In the genomic region with DNA sequence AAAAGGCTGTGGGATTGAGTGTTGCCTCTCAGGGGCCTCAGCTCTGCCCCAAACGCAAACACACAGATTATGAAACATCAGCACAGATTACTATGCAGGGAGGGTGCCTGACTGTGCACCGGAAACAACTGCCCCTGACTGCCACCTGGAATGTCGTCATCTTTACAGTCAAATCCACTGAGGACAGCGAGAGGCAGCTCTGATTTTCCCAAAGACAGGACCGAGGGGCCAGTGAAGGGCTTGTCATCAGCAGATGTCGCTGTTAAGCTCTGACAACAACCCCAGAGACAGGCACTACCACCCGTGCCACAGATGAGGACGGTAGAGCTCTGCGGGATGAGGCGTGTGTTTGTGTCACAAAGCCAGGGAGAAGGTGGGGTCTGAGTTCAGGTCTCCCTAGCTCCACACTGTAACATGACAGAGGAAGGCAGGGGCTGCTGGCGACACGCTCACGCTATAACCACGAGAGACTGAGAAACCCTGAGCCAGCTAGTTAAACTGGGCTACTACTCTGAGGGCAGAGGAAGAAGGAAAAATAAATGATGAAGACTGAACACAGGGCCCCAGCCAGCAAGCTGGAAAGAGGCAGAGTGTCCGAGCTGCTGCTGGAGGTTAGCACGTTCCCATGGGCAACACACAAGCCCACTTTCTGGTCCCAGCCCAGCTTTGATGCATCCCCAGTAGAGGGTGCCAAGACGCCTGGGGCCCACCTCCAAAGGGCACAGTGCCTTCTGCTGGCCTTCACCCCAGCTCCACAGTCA, we compare ENCODE assay signal across 1 cellular context.
A peak's percentile ranks its signal among the peaks of the same experiment; 100 is the strongest.
TF ChIP-seq lines count a peak whose summit lies in the region.

No MANE protein-coding gene starts in this region.

TF ChIP-seq in HepG2, 621 proteins besides CTCF, POLR2A, EP300 and RAD21 (continued from another document and continues in another):
- TF ChIP-seq, protein P1, sequence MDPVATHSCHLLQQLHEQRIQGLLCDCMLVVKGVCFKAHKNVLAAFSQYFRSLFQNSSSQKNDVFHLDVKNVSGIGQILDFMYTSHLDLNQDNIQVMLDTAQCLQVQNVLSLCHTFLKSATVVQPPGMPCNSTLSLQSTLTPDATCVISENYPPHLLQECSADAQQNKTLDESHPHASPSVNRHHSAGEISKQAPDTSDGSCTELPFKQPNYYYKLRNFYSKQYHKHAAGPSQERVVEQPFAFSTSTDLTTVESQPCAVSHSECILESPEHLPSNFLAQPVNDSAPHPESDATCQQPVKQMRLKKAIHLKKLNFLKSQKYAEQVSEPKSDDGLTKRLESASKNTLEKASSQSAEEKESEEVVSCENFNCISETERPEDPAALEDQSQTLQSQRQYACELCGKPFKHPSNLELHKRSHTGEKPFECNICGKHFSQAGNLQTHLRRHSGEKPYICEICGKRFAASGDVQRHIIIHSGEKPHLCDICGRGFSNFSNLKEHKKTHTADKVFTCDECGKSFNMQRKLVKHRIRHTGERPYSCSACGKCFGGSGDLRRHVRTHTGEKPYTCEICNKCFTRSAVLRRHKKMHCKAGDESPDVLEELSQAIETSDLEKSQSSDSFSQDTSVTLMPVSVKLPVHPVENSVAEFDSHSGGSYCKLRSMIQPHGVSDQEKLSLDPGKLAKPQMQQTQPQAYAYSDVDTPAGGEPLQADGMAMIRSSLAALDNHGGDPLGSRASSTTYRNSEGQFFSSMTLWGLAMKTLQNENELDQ (CRISPR knock-in tag; IDR thresholded peaks at IDR 0.05; ENCODE audit: borderline replicate concordance): no peak
- 0 out of 2 replicates have a peak, but pooled peaks have one; percentile 34 for TF ChIP-seq ELF3 (CRISPR knock-in tag; IDR thresholded peaks at IDR 0.05)
- TF ChIP-seq, protein P2, sequence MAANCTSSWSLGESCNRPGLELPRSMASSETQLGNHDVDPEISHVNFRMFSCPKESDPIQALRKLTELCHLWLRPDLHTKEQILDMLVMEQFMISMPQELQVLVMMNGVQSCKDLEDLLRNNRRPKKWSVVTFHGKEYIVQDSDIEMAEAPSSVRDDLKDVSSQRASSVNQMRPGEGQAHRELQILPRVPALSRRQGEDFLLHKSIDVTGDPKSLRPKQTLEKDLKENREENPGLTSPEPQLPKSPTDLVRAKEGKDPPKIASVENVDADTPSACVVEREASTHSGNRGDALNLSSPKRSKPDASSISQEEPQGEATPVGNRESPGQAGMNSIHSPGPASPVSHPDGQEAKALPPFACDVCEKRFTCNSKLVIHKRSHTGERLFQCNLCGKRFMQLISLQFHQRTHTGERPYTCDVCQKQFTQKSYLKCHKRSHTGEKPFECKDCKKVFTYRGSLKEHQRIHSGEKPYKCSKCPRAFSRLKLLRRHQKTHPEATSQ (CRISPR knock-in tag; IDR thresholded peaks at IDR 0.05; ENCODE audit: borderline replicate concordance): no peak
- no peak for TF ChIP-seq SOX13 (IDR thresholded peaks at IDR 0.05)
- TF ChIP-seq SOX13 (CRISPR knock-in tag; conservative IDR thresholded peaks at IDR 0.05 in 1 of 2, IDR thresholded peaks at IDR 0.05 in 1 of 2): peak in 1 of 2 experiments; percentile 5; a peak in 1 of 4 replicates
- TF ChIP-seq ZNF12 (CRISPR knock-in tag; IDR thresholded peaks at IDR 0.05): peak; percentile 38; the same call in 1 of the 2 replicates
- TF ChIP-seq ZNF160 (CRISPR knock-in tag; IDR thresholded peaks at IDR 0.05): no peak
- TF ChIP-seq SOX6 (IDR thresholded peaks at IDR 0.05): no peak
- peak; percentile 55; the same call in 1 of the 2 replicates for TF ChIP-seq SOX6 (CRISPR knock-in tag; IDR thresholded peaks at IDR 0.05)
- TF ChIP-seq, protein P3, sequence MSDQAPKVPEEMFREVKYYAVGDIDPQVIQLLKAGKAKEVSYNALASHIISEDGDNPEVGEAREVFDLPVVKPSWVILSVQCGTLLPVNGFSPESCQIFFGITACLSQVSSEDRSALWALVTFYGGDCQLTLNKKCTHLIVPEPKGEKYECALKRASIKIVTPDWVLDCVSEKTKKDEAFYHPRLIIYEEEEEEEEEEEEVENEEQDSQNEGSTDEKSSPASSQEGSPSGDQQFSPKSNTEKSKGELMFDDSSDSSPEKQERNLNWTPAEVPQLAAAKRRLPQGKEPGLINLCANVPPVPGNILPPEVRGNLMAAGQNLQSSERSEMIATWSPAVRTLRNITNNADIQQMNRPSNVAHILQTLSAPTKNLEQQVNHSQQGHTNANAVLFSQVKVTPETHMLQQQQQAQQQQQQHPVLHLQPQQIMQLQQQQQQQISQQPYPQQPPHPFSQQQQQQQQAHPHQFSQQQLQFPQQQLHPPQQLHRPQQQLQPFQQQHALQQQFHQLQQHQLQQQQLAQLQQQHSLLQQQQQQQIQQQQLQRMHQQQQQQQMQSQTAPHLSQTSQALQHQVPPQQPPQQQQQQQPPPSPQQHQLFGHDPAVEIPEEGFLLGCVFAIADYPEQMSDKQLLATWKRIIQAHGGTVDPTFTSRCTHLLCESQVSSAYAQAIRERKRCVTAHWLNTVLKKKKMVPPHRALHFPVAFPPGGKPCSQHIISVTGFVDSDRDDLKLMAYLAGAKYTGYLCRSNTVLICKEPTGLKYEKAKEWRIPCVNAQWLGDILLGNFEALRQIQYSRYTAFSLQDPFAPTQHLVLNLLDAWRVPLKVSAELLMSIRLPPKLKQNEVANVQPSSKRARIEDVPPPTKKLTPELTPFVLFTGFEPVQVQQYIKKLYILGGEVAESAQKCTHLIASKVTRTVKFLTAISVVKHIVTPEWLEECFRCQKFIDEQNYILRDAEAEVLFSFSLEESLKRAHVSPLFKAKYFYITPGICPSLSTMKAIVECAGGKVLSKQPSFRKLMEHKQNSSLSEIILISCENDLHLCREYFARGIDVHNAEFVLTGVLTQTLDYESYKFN (CRISPR knock-in tag; conservative IDR thresholded peaks at IDR 0.05): peak; percentile 74
- TF ChIP-seq ZNF614 (CRISPR knock-in tag; IDR thresholded peaks at IDR 0.05; ENCODE audit: borderline replicate concordance): 0 out of 2 replicates have a peak, but pooled peaks have one; percentile 41
- no peak for TF ChIP-seq EEA1 (CRISPR knock-in tag; IDR thresholded peaks at IDR 0.05; ENCODE audit: borderline replicate concordance)
- no peak for TF ChIP-seq WIZ (CRISPR knock-in tag; IDR thresholded peaks at IDR 0.05)
- TF ChIP-seq ZNF20 (CRISPR knock-in tag; IDR thresholded peaks at IDR 0.05): no peak
- TF ChIP-seq SKI (IDR thresholded peaks at IDR 0.05; ENCODE audit: partially characterized antibody): no peak
- TF ChIP-seq AHR (CRISPR knock-in tag; IDR thresholded peaks at IDR 0.05): 0 out of 2 replicates have a peak, but pooled peaks have one; percentile 14
- TF ChIP-seq, protein P4, sequence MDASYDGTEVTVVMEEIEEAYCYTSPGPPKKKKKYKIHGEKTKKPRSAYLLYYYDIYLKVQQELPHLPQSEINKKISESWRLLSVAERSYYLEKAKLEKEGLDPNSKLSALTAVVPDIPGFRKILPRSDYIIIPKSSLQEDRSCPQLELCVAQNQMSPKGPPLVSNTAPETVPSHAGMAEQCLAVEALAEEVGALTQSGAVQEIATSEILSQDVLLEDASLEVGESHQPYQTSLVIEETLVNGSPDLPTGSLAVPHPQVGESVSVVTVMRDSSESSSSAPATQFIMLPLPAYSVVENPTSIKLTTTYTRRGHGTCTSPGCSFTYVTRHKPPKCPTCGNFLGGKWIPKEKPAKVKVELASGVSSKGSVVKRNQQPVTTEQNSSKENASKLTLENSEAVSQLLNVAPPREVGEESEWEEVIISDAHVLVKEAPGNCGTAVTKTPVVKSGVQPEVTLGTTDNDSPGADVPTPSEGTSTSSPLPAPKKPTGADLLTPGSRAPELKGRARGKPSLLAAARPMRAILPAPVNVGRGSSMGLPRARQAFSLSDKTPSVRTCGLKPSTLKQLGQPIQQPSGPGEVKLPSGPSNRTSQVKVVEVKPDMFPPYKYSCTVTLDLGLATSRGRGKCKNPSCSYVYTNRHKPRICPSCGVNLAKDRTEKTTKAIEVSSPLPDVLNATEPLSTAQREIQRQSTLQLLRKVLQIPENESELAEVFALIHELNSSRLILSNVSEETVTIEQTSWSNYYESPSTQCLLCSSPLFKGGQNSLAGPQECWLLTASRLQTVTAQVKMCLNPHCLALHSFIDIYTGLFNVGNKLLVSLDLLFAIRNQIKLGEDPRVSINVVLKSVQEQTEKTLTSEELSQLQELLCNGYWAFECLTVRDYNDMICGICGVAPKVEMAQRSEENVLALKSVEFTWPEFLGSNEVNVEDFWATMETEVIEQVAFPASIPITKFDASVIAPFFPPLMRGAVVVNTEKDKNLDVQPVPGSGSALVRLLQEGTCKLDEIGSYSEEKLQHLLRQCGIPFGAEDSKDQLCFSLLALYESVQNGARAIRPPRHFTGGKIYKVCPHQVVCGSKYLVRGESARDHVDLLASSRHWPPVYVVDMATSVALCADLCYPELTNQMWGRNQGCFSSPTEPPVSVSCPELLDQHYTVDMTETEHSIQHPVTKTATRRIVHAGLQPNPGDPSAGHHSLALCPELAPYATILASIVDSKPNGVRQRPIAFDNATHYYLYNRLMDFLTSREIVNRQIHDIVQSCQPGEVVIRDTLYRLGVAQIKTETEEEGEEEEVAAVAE (CRISPR knock-in tag; IDR thresholded peaks at IDR 0.05; ENCODE audit: borderline replicate concordance): 0 out of 2 replicates have a peak, but pooled peaks have one; percentile 59
- TF ChIP-seq SSRP1 (CRISPR knock-in tag; IDR thresholded peaks at IDR 0.05): no peak
- TF ChIP-seq FOXM1 (CRISPR knock-in tag; IDR thresholded peaks at IDR 0.05): no peak
- TF ChIP-seq ZNF205 (CRISPR knock-in tag; IDR thresholded peaks at IDR 0.05): peak; percentile 69; the same call in 1 of the 2 replicates
- no peak for TF ChIP-seq NFE2L2 (IDR thresholded peaks at IDR 0.05; ENCODE audit: low read length)
- TF ChIP-seq TEAD3 (CRISPR knock-in tag; optimal IDR thresholded peaks at IDR 0.05; ENCODE audit: borderline replicate concordance): peak; percentile 73
- TF ChIP-seq ISX (CRISPR knock-in tag; conservative IDR thresholded peaks at IDR 0.05): no peak
- TF ChIP-seq, protein P5, sequence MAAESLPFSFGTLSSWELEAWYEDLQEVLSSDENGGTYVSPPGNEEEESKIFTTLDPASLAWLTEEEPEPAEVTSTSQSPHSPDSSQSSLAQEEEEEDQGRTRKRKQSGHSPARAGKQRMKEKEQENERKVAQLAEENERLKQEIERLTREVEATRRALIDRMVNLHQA (CRISPR knock-in tag; IDR thresholded peaks at IDR 0.05): no peak
- TF ChIP-seq, protein P6, sequence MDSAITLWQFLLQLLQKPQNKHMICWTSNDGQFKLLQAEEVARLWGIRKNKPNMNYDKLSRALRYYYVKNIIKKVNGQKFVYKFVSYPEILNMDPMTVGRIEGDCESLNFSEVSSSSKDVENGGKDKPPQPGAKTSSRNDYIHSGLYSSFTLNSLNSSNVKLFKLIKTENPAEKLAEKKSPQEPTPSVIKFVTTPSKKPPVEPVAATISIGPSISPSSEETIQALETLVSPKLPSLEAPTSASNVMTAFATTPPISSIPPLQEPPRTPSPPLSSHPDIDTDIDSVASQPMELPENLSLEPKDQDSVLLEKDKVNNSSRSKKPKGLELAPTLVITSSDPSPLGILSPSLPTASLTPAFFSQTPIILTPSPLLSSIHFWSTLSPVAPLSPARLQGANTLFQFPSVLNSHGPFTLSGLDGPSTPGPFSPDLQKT (CRISPR knock-in tag; IDR thresholded peaks at IDR 0.05; ENCODE audit: borderline replicate concordance): no peak
- TF ChIP-seq ZKSCAN1 (IDR thresholded peaks at IDR 0.05; ENCODE audit: low read length): 0 out of 2 replicates have a peak, but pooled peaks have one; percentile 11
- TF ChIP-seq FOSL2 (CRISPR knock-in tag; IDR thresholded peaks at IDR 0.05): peak; percentile 63
- TF ChIP-seq ELF1 (CRISPR knock-in tag; IDR thresholded peaks at IDR 0.05): no peak
- TF ChIP-seq, protein P7, sequence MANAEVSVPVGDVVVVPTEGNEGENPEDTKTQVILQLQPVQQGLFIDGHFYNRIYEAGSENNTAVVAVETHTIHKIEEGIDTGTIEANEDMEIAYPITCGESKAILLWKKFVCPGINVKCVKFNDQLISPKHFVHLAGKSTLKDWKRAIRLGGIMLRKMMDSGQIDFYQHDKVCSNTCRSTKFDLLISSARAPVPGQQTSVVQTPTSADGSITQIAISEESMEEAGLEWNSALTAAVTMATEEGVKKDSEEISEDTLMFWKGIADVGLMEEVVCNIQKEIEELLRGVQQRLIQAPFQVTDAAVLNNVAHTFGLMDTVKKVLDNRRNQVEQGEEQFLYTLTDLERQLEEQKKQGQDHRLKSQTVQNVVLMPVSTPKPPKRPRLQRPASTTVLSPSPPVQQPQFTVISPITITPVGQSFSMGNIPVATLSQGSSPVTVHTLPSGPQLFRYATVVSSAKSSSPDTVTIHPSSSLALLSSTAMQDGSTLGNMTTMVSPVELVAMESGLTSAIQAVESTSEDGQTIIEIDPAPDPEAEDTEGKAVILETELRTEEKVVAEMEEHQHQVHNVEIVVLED (CRISPR knock-in tag; IDR thresholded peaks at IDR 0.05; ENCODE audit: borderline replicate concordance): no peak
- TF ChIP-seq XRCC5 (optimal IDR thresholded peaks at IDR 0.05; ENCODE audit: low read length): peak; percentile 58
- TF ChIP-seq, protein P8, sequence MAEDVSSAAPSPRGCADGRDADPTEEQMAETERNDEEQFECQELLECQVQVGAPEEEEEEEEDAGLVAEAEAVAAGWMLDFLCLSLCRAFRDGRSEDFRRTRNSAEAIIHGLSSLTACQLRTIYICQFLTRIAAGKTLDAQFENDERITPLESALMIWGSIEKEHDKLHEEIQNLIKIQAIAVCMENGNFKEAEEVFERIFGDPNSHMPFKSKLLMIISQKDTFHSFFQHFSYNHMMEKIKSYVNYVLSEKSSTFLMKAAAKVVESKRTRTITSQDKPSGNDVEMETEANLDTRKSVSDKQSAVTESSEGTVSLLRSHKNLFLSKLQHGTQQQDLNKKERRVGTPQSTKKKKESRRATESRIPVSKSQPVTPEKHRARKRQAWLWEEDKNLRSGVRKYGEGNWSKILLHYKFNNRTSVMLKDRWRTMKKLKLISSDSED (CRISPR knock-in tag; IDR thresholded peaks at IDR 0.05): peak; percentile 87
- TF ChIP-seq ZNF30 (CRISPR knock-in tag; IDR thresholded peaks at IDR 0.05): no peak
- no peak for TF ChIP-seq PAWR (CRISPR knock-in tag; IDR thresholded peaks at IDR 0.05; ENCODE audit: borderline replicate concordance)
- TF ChIP-seq IKZF4 (CRISPR knock-in tag; IDR thresholded peaks at IDR 0.05; ENCODE audit: borderline replicate concordance, low read depth, not compliant biosample characterization): no peak
- TF ChIP-seq PHF20 (CRISPR knock-in tag; IDR thresholded peaks at IDR 0.05): no peak
- no peak for TF ChIP-seq ZNF766 (CRISPR knock-in tag; IDR thresholded peaks at IDR 0.05; ENCODE audit: borderline replicate concordance)
- TF ChIP-seq HDAC2 (CRISPR knock-in tag; IDR thresholded peaks at IDR 0.05): peak; percentile 72; the same call in 1 of the 2 replicates
- 0 out of 2 replicates have a peak, but pooled peaks have one; percentile 3 for TF ChIP-seq HNF4A (CRISPR knock-in tag; IDR thresholded peaks at IDR 0.05)
- peak; percentile 62; the same call in 1 of the 2 replicates for TF ChIP-seq FOXK1 (CRISPR knock-in tag; IDR thresholded peaks at IDR 0.05; ENCODE audit: borderline replicate concordance, low read depth)
- TF ChIP-seq HNRNPUL1 (IDR thresholded peaks at IDR 0.05; ENCODE audit: low read depth, low read length): no peak
- peak; percentile 56; the same call in 1 of the 2 replicates for TF ChIP-seq SALL1 (CRISPR knock-in tag; IDR thresholded peaks at IDR 0.05)
- no peak for TF ChIP-seq HNRNPL (IDR thresholded peaks at IDR 0.05; ENCODE audit: low read depth, low read length)
